ENCODE assay signal across 37 cellular contexts in genomic region chr6:98779618-98780017, GRCh38. TPM values are rescaled to one million over a fixed set of nuclear protein-coding genes. Genes with fewer than 3 reads are reported as not detected.
"Had no signal": no experiment of that assay in that cellular context is flagged by ENCODE, and none has a peak within 500 bp of the region (broad histone marks: within the 10 kb centered on the region; RNA-seq: fewer than 3 reads in every experiment).

No MANE protein-coding gene starts in this region.

- ATAC-seq: foreskin keratinocyte; gastroesophageal sphincter; heart left ventricle; left colon; natural killer cell treated with Interleukin-12 subunit alpha and Interleukin-12 subunit beta and Interleukin-15 and Interleukin-18, amount 100 ng/mL, for 72 hours; pancreas; sciatic nerve; stimulated activated effector memory CD8-positive, alpha-beta T cell treated with anti-CD3 and anti-CD28 coated beads, Interleukin-12 subunit alpha, Interleukin-12 subunit beta, amount 100 ng/mL, for 72 hours had no signal

- H3K4me3 Mint-ChIP-seq: dendritic cell treated with granulocyte-macrophage colony-stimulating factor and Interleukin-4, amounts not matched to agents 40 ng/mL and 50 ng/mL, for 4 days; endodermal cell; memory B cell; naive B cell; natural killer cell treated with Interleukin-12 subunit alpha and Interleukin-12 subunit beta and Interleukin-15 and Interleukin-18, amount 100 ng/mL, for 72 hours; neural crest cell; stimulated activated effector memory CD8-positive, alpha-beta T cell treated with anti-CD3 and anti-CD28 coated beads, Interleukin-12 subunit alpha, Interleukin-12 subunit beta, amount 100 ng/mL, for 72 hours had no signal

- DNase-seq: colonic mucosa; effector CD8-positive, alpha-beta T cell; endodermal cell; foreskin keratinocyte; heart left ventricle; hypothalamus; left colon; naive B cell; pancreas; stimulated activated CD4-positive, alpha-beta T cell treated with anti-CD3 and anti-CD28 coated beads, Interleukin-12 subunit alpha, Interleukin-12 subunit beta, amount 100 ng/mL, for 4 hours; stimulated activated CD4-positive, alpha-beta T cell treated with anti-CD3 and anti-CD28 coated beads, Interleukin-1b, Interleukin-23, amount 100 ng/mL, for 48 hours; stimulated activated CD4-positive, alpha-beta T cell treated with anti-CD3 and anti-CD28 coated beads, Interleukin-4, amount 100 ng/mL, for 1 hour; stimulated activated naive CD4-positive, alpha-beta T cell treated with Interleukin-2 at 50 U/mL for 16 hours; stomach; thyroid gland; trophoblast cell had no signal

- H3K9me3 ChIP-seq: colonic mucosa, esophagus muscularis mucosa, gastroesophageal sphincter, heart left ventricle, neutrophil, pancreas, stomach, thyroid gland, vagina had no signal

- H3K4me1 Mint-ChIP-seq: memory B cell; naive B cell; stimulated activated effector memory CD8-positive, alpha-beta T cell treated with anti-CD3 and anti-CD28 coated beads, Interleukin-12 subunit alpha, Interleukin-12 subunit beta, amount 100 ng/mL, for 72 hours had no signal

- H3K27ac ChIP-seq: colonic mucosa, epithelial cell of prostate, esophagus muscularis mucosa, foreskin keratinocyte, gastroesophageal sphincter, heart left ventricle, neutrophil, pancreas, stomach, thyroid gland, vagina had no signal

- H3K4me3 ChIP-seq: colonic mucosa, esophagus muscularis mucosa, gastroesophageal sphincter, heart left ventricle, lung, pancreas, smooth muscle cell, stomach, thyroid gland, vagina had no signal

- H3K27ac Mint-ChIP-seq: dendritic cell treated with granulocyte-macrophage colony-stimulating factor and Interleukin-4, amounts not matched to agents 40 ng/mL and 50 ng/mL, for 4 days; endodermal cell; memory B cell; naive B cell; natural killer cell treated with Interleukin-12 subunit alpha and Interleukin-12 subunit beta and Interleukin-15 and Interleukin-18, amount 100 ng/mL, for 72 hours; stimulated activated effector memory CD8-positive, alpha-beta T cell treated with anti-CD3 and anti-CD28 coated beads, Interleukin-12 subunit alpha, Interleukin-12 subunit beta, amount 100 ng/mL, for 72 hours had no signal

- H3K27me3 ChIP-seq: foreskin keratinocyte, thyroid gland, vagina had no signal

- H3K36me3 Mint-ChIP-seq: memory B cell; naive B cell; natural killer cell treated with Interleukin-12 subunit alpha and Interleukin-12 subunit beta and Interleukin-15 and Interleukin-18, amount 100 ng/mL, for 72 hours; stimulated activated effector memory CD8-positive, alpha-beta T cell treated with anti-CD3 and anti-CD28 coated beads, Interleukin-12 subunit alpha, Interleukin-12 subunit beta, amount 100 ng/mL, for 72 hours had no signal

- H3K36me3 ChIP-seq: colonic mucosa, esophagus muscularis mucosa, gastroesophageal sphincter, heart left ventricle, neutrophil, pancreas, stomach, thyroid gland, vagina had no signal

- H3K4me1 ChIP-seq: colonic mucosa, esophagus muscularis mucosa, foreskin keratinocyte, gastroesophageal sphincter, heart left ventricle, pancreas, stomach, thyroid gland, vagina had no signal

RNA-seq across cellular contexts. Expression of gene POU3F2, which starts 54.8 kb away (rescaled TPM):
- total RNA-seq: colonic mucosa; esophagus muscularis mucosa; fibroblast of lung; foreskin keratinocyte; heart left ventricle; left colon; liver; natural killer cell treated with Interleukin-12 subunit alpha and Interleukin-12 subunit beta and Interleukin-15 and Interleukin-18, amount 100 ng/mL, for 72 hours; omental fat pad; pancreas; posterior vena cava; pulmonary artery endothelial cell; smooth muscle cell; subcutaneous adipose tissue; thyroid gland; ureter; vagina had no signal
- polyA plus RNA-seq: fibroblast of lung, foreskin keratinocyte, keratinocyte, liver, lung, pancreas, smooth muscle cell, stomach had no signal
